Comparison of ENCODE assay signal across 16 cellular contexts in genomic region chr4:118941149-118941548, GRCh38. TPM values are rescaled to one million over a fixed set of nuclear protein-coding genes. Genes with fewer than 3 reads are reported as not detected.
DNase-seq lines count a peak whose midpoint lies in the region; ATAC-seq and TF ChIP-seq lines count a peak whose summit lies in the region.
"Had no signal": no experiment of that assay in that cellular context is flagged by ENCODE, and none has a peak within 500 bp of the region (broad histone marks: within the 10 kb centered on the region; RNA-seq: fewer than 3 reads in every experiment).

No MANE protein-coding gene starts in this region.

- no peak for TF ChIP-seq CTCF in gastroesophageal sphincter (IDR thresholded peaks at IDR 0.05)

- no peak for TF ChIP-seq POLR2A in gastroesophageal sphincter (IDR thresholded peaks at IDR 0.05)

- no peak for TF ChIP-seq EP300 in gastroesophageal sphincter (IDR thresholded peaks at IDR 0.05)

- 33 to 62% methylated on average over 1 of the region's 1 CpG for WGBS in gastroesophageal sphincter (ENCODE audit: low coverage in 1 of 2), 2 donors

- DNase-seq in GM03348 (ENCODE audit: low spot score) (peak; percentile 12), RPMI7951 (ENCODE audit: low read depth) (peak; percentile 31), sciatic nerve (ENCODE audit: low spot score) (no peak), GM19240 (ENCODE audit: insufficient read length, low spot score) (no peak), NCI-H526 (lab: John Stamatoyannopoulos, UW) (no peak)
- DNase-seq: caudate nucleus; CD8-positive, alpha-beta T cell; foreskin melanocyte; NCI-H146; nucleus accumbens; RPMI8226; stimulated activated CD4-positive, alpha-beta T cell treated with anti-CD3 and anti-CD28 coated beads, Interleukin-4, amount 100 ng/mL, for 24 hours had no signal

- no peaks in the 10 kb centered on the region for H3K36me3 ChIP-seq in gastroesophageal sphincter

- peak overlapping the region; percentile 86 to 99 (median 94) for H3K27ac ChIP-seq in gastroesophageal sphincter

- H3K27me3 ChIP-seq in gastroesophageal sphincter = no peaks in the 10 kb centered on the region

- H3K9me3 ChIP-seq in gastroesophageal sphincter = no peaks in the 10 kb centered on the region

- ATAC-seq in gastroesophageal sphincter (peak; percentile 49), sciatic nerve (peak; percentile 77), HG03097 (IDR thresholded peaks at IDR 0.05; ENCODE audit: low FRiP score, unreplicated experiment) (no peak), GM19467 (IDR thresholded peaks at IDR 0.05; ENCODE audit: unreplicated experiment) (no peak)
- ATAC-seq: CD8-positive, alpha-beta T cell; GM12878 had no signal

- no peak overlapping the region for H3K4me3 ChIP-seq in gastroesophageal sphincter
- H3K4me3 ChIP-seq: GM12878 had no signal

- intact Hi-C loops in sciatic nerve (cut with DNase I) = no loop called here

- H3K4me1 ChIP-seq in gastroesophageal sphincter = peaks cover 6 to 98% (median 39%) of the 10 kb centered on the region in 3 donors

RNA-seq across cellular contexts. Expression of gene SYNPO2, which starts 52.5 kb away (rescaled TPM):
- total RNA-seq in RPMI7951 (2014; rRNA removed; shearing (Covaris generic)) = 1.6 and 1.8 TPM in 2 replicates
- total RNA-seq in gastroesophageal sphincter = 1,000 to 10,000 TPM; 1,547 to 3,168 (median 2,047) TPM
- 113 TPM for total RNA-seq in sciatic nerve

Comparison
In these comparisons a context has a peak if more than half of its experiments do, and no peak if none do; other contexts are left out.
1. DNase-seq: peak in GM03348 (single experiment) and RPMI7951 (single experiment); none in sciatic nerve (single experiment), GM19240 (single experiment) and NCI-H526 (0 of 2).
2. ATAC-seq: peak in gastroesophageal sphincter (single experiment) and sciatic nerve (single experiment); none in HG03097 (single experiment) and GM19467 (single experiment).
3. RNA of gene SYNPO2, which starts 52.5 kb away (total RNA-seq): 1,547 to 3,168 TPM in gastroesophageal sphincter and 113 TPM in sciatic nerve (single experiment); 1.6 to 1.8 TPM in RPMI7951; every median in the first group is over 10 times any median in the second.